ENCODE assay signal across 22 cellular contexts in genomic region chr7:78006063-78006755, GRCh38.
A peak's percentile ranks its signal among the peaks of the same experiment; 100 is the strongest.
DNase-seq lines count a peak whose midpoint lies in the region; ATAC-seq, FAIRE-seq and TF ChIP-seq lines count a peak whose summit lies in the region.
"Had no signal": no experiment of that assay in that cellular context is flagged by ENCODE, and none has a peak within 500 bp of the region (broad histone marks: within the 10 kb centered on the region; RNA-seq: fewer than 3 reads in every experiment).

No MANE protein-coding gene starts in this region.

- H2AFZ ChIP-seq in SK-N-SH (ENCODE audit: low read depth) (no peak overlapping the region), K562 (ENCODE audit: low read depth, low read length) (no peak overlapping the region), osteoblast (ENCODE audit: low read length) (no peak overlapping the region)

- no peaks in the 10 kb centered on the region for H3K9me1 ChIP-seq in K562 (ENCODE audit: control insufficient read depth, insufficient read depth, low read length)

- intact Hi-C loops in K562 (cut with micrococcal nuclease), result no loop called here

- H3K36me3 ChIP-seq in SK-N-SH (replicated peaks in 1 of 2; ENCODE audit: control insufficient read depth in 1 of 2, insufficient read depth in 2 of 2, low read length in 1 of 2), result no peaks in the 10 kb centered on the region
- no peaks in the 10 kb centered on the region for H3K36me3 ChIP-seq in K562 (ENCODE audit: control insufficient read depth, insufficient read depth, low read length)
- no peaks in the 10 kb centered on the region for H3K36me3 ChIP-seq in osteoblast (ENCODE audit: insufficient read depth, low read length)

- H3K9me2 ChIP-seq in SK-N-SH, result no peaks in the 10 kb centered on the region

- H3K9me3 ChIP-seq in SK-N-SH, result no peaks in the 10 kb centered on the region
- H3K9me3 ChIP-seq in K562 (replicated peaks; ENCODE audit: control insufficient read depth, insufficient read depth, low read depth, low read length), result no peaks in the 10 kb centered on the region
- H3K9me3 ChIP-seq in osteoblast (ENCODE audit: low read depth, low read length), result no peaks in the 10 kb centered on the region
- H3K9me3 ChIP-seq: Caco-2 had no signal

- 83% methylated on average over 10 of the region's 10 CpGs for WGBS in SK-N-SH (ENCODE audit: low lambda C conversion rate)
- WGBS in K562 (ENCODE audit: insufficient coverage, low coverage, missing lambda C conversion rate), result 56% methylated on average over 10 of the region's 10 CpGs

- TF ChIP-seq EP300 in SK-N-SH (IDR thresholded peaks at IDR 0.05; ENCODE audit: borderline replicate concordance in 1 of 2, low read depth in 1 of 2, low read length in 1 of 2) (no peak), K562 (IDR thresholded peaks at IDR 0.05; ENCODE audit: low read length) (no peak)

- H3K4me2 ChIP-seq in SK-N-SH (no peak overlapping the region), K562 (ENCODE audit: insufficient read depth, low read length) (no peak overlapping the region), osteoblast (ENCODE audit: insufficient read depth, low read length) (no peak overlapping the region)
- H3K4me2 ChIP-seq: KMS-11 had no signal

- no peak overlapping the region for H3K9ac ChIP-seq in SK-N-SH
- H3K9ac ChIP-seq in K562 (ENCODE audit: insufficient read depth in 1 of 2, low read depth in 2 of 2, low read length in 2 of 2), result 0 out of 4 replicates have a peak overlapping the region, but pooled peaks of 1 of the 2 experiments have one; percentile 21
- H3K9ac ChIP-seq: KMS-11 had no signal

- no peak for TF ChIP-seq RAD21 in SK-N-SH (IDR thresholded peaks at IDR 0.05; ENCODE audit: low read length)
- TF ChIP-seq RAD21 in K562 (CRISPR knock-in tag; conservative IDR thresholded peaks at IDR 0.05 in 1 of 2, IDR thresholded peaks at IDR 0.05 in 1 of 2), result no peak

- in situ Hi-C loops in K562 (cut with MboI), result no loop called here

- H3K4me3 ChIP-seq in SK-N-SH (ENCODE audit: low read depth in 2 of 2, low read length in 1 of 2) (no peak overlapping the region), K562 (no peak overlapping the region), osteoblast (ENCODE audit: insufficient read depth, low read length) (no peak overlapping the region)
- H3K4me3 ChIP-seq: GM12878 had no signal

- no peak for FAIRE-seq in K562 (lab: Jason Lieb, UNC)
- FAIRE-seq: GM12878, GM19239, H1 had no signal

- DNase-seq in SK-N-SH, result no peak
- no peak for DNase-seq in K562 (ENCODE audit: extremely low read depth in 1 of 4, low spot score in 3 of 4)
- DNase-seq in iPS-NIHi7 (ENCODE audit: extremely low spot score), result peak; percentile 60
- DNase-seq in osteoblast (ENCODE audit: insufficient read length, low spot score, missing footprints), result peak; percentile 57
- no peak for DNase-seq in OCI-M2 (lab: John Stamatoyannopoulos, UW; ENCODE audit: unreplicated experiment)
- no peak for DNase-seq in A172 (ENCODE audit: low spot score)
- DNase-seq in CD1c-positive myeloid dendritic cell (ENCODE audit: extremely low spot score), result no peak
- DNase-seq: Caco-2; CD4-positive, alpha-beta T cell; GF-D8; NCI-H1417 treated with DMSO at 0.1 percent for 48 hours; NCI-H1930; NCI-H226; NCI-H524; PC-3 had no signal

- H3K27ac ChIP-seq in SK-N-SH (ENCODE audit: low read depth in 2 of 2, low read length in 1 of 2), result no peak overlapping the region
- no peak overlapping the region for H3K27ac ChIP-seq in K562 (ENCODE audit: extremely low read depth, low read depth, low read length)
- H3K27ac ChIP-seq in osteoblast (ENCODE audit: low read depth, low read length), result no peak overlapping the region
- H3K27ac ChIP-seq: 22Rv1, KMS-11, RWPE1 had no signal

- H3F3A ChIP-seq in SK-N-SH (replicated peaks; ENCODE audit: insufficient read depth), result no peaks in the 10 kb centered on the region

- TF ChIP-seq POLR2A in K562 (conservative IDR thresholded peaks at IDR 0.05), result no peak

- H3K27me3 ChIP-seq in SK-N-SH (ENCODE audit: insufficient read depth), result no peaks in the 10 kb centered on the region
- H3K27me3 ChIP-seq in K562 (ENCODE audit: control insufficient read depth in 2 of 2, insufficient read depth in 2 of 2, low read length in 2 of 2), result no peaks in the 10 kb centered on the region
- no peaks in the 10 kb centered on the region for H3K27me3 ChIP-seq in osteoblast (ENCODE audit: insufficient read depth, low read length)

- no peaks in the 10 kb centered on the region for H3K79me2 ChIP-seq in SK-N-SH (ENCODE audit: insufficient read depth)
- H3K79me2 ChIP-seq in K562 (ENCODE audit: control insufficient read depth, insufficient read depth, low read length), result no peaks in the 10 kb centered on the region
- no peaks in the 10 kb centered on the region for H3K79me2 ChIP-seq in osteoblast (ENCODE audit: insufficient read depth, low read length)

- TF ChIP-seq CTCF in SK-N-SH (IDR thresholded peaks at IDR 0.05), result no peak
- no peak for TF ChIP-seq CTCF in K562 (IDR thresholded peaks at IDR 0.05 in 2 of 3, conservative IDR thresholded peaks at IDR 0.05 in 1 of 3; ENCODE audit: insufficient read depth in 2 of 3, low read depth in 1 of 3, low read length in 3 of 3)
- no peak for TF ChIP-seq CTCF in osteoblast (IDR thresholded peaks at IDR 0.05; ENCODE audit: extremely low read depth, low read depth, low read length)

- CTCF ChIA-PET in SK-N-SH (lab: Yijun Ruan, JAX), result interaction anchor here (1.3 kb wide), 1 partner anchor 14 kb away, joined by 4 read pairs; no protein-coding TSS in a partner anchor
- CTCF ChIA-PET in K562 (lab: Yijun Ruan, JAX; ENCODE audit: low intra/inter-chr PET ratio), result no interaction called here

- H4K20me1 ChIP-seq in SK-N-SH (ENCODE audit: insufficient read depth), result no peaks in the 10 kb centered on the region
- H4K20me1 ChIP-seq in K562 (replicated peaks; ENCODE audit: control insufficient read depth, insufficient read depth, low read length), result no peaks in the 10 kb centered on the region
- no peaks in the 10 kb centered on the region for H4K20me1 ChIP-seq in osteoblast (ENCODE audit: insufficient read depth, low read length)

- H3K4me1 ChIP-seq in SK-N-SH (ENCODE audit: control insufficient read depth in 1 of 2, insufficient read depth in 2 of 2, low read depth in 1 of 2, low read length in 1 of 2) (peaks cover 0 to 4% of the 10 kb centered on the region in 2 experiments; a peak in 2 of 4 replicates), K562 (replicated peaks in 1 of 2; ENCODE audit: control insufficient read depth in 2 of 2, insufficient read depth in 2 of 2, low read length in 2 of 2) (no peaks in the 10 kb centered on the region), osteoblast (ENCODE audit: insufficient read depth, low read length) (no peaks in the 10 kb centered on the region)
- H3K4me1 ChIP-seq: Caco-2 had no signal

- POLR2A ChIA-PET in SK-N-SH (lab: Yijun Ruan, JAX) (no interaction called here), K562 (lab: Yijun Ruan, JAX) (no interaction called here)

- ATAC-seq in SK-N-SH treated with all-trans-retinoic acid at 6 μM for 48 hours (peak; percentile 34; the same call in 1 of the 3 replicates), K562 (peak; percentile 53)
- ATAC-seq: GM12878, PC-3 had no signal

- no TSS peak for BruUV-seq in K562 (replicated peaks; lab: Mats Ljungman, UMichigan)

TF ChIP-seq in SK-N-SH treated with all-trans-retinoic acid at 6 μM for 48 hours, 23 proteins besides CTCF, POLR2A, EP300 and RAD21 (continues in another document):
- TF ChIP-seq ZNF8 (CRISPR knock-in tag; IDR thresholded peaks at IDR 0.05), result no peak
- no peak for TF ChIP-seq ZNF565 (CRISPR knock-in tag; conservative IDR thresholded peaks at IDR 0.05; ENCODE audit: low read depth)
- TF ChIP-seq PPARA (CRISPR knock-in tag; IDR thresholded peaks at IDR 0.05; ENCODE audit: borderline replicate concordance), result no peak
- no peak for TF ChIP-seq OSR1 (CRISPR knock-in tag; IDR thresholded peaks at IDR 0.05)
- TF ChIP-seq TOX (CRISPR knock-in tag; IDR thresholded peaks at IDR 0.05; ENCODE audit: borderline replicate concordance), result no peak

TF ChIP-seq in SK-N-SH, 30 proteins besides CTCF, POLR2A, EP300 and RAD21:
- TF ChIP-seq JUND (IDR thresholded peaks at IDR 0.05) (no peak), GATA2 (CRISPR knock-in tag; IDR thresholded peaks at IDR 0.05) (no peak), USF2 (IDR thresholded peaks at IDR 0.05; ENCODE audit: borderline replicate concordance, low read depth, low read length) (no peak), RCOR1 (IDR thresholded peaks at IDR 0.05; ENCODE audit: low read length) (no peak), NFIC (IDR thresholded peaks at IDR 0.05; ENCODE audit: borderline replicate concordance) (no peak), POLR2AphosphoS5 (IDR thresholded peaks at IDR 0.05; ENCODE audit: low read depth, low read length) (no peak)

TF ChIP-seq in K562, 482 proteins besides CTCF, POLR2A, EP300 and RAD21 (continues in another document):
- TF ChIP-seq ARID1B (IDR thresholded peaks at IDR 0.05), result no peak
- TF ChIP-seq E2F8 (IDR thresholded peaks at IDR 0.05; ENCODE audit: low read depth, partially characterized antibody), result no peak
- TF ChIP-seq ZNF707 (CRISPR knock-in tag; conservative IDR thresholded peaks at IDR 0.05), result no peak
- no peak for TF ChIP-seq PHB (CRISPR knock-in tag; IDR thresholded peaks at IDR 0.05)
- TF ChIP-seq SOX6 (IDR thresholded peaks at IDR 0.05), result no peak
- no peak for TF ChIP-seq SIN3A (IDR thresholded peaks at IDR 0.05; ENCODE audit: borderline replicate concordance in 2 of 2, control insufficient read depth in 1 of 2, low read depth in 2 of 2, low read length in 2 of 2)
- no peak for TF ChIP-seq POLR2AphosphoS5 (IDR thresholded peaks at IDR 0.05; ENCODE audit: control insufficient read depth, insufficient read depth, low read depth, low read length)
- no peak for TF ChIP-seq LEF1 (IDR thresholded peaks at IDR 0.05)
- no peak for TF ChIP-seq ESRRA (IDR thresholded peaks at IDR 0.05; ENCODE audit: borderline replicate concordance, low read depth)
- no peak for TF ChIP-seq MCM7 (IDR thresholded peaks at IDR 0.05)

Comparison
In these comparisons a context has a peak if more than half of its experiments do, and no peak if none do; other contexts are left out.
1. DNase-seq: peak in iPS-NIHi7 (single experiment) and osteoblast (single experiment); none in SK-N-SH (single experiment), K562 (0 of 4), OCI-M2 (single experiment), A172 (single experiment) and CD1c-positive myeloid dendritic cell (single experiment).